1 cellular context compared by ENCODE assay signal in genomic region chr12:23847857-23848256, GRCh38.
TF ChIP-seq lines count a peak whose summit lies in the region.

No MANE protein-coding gene starts in this region.

TF ChIP-seq in HepG2, 621 proteins besides CTCF, POLR2A, EP300 and RAD21 (continued from another document):
- TF ChIP-seq CEBPB (IDR thresholded peaks at IDR 0.05; ENCODE audit: borderline replicate concordance, low read depth, low read length) (peak; percentile 92), RNF219 (CRISPR knock-in tag; IDR thresholded peaks at IDR 0.05) (no peak), CEBPG (CRISPR knock-in tag; IDR thresholded peaks at IDR 0.05) (peak; percentile 85), NR2F1 (CRISPR knock-in tag; IDR thresholded peaks at IDR 0.05) (no peak), ZBTB3 (CRISPR knock-in tag; IDR thresholded peaks at IDR 0.05; ENCODE audit: borderline replicate concordance, low read depth) (no peak), ELF3 (CRISPR knock-in tag; IDR thresholded peaks at IDR 0.05) (0 out of 2 replicates have a peak, but pooled peaks have one; percentile 17)
